Comparison of ENCODE assay signal across 1 cellular context in the genomic region with DNA sequence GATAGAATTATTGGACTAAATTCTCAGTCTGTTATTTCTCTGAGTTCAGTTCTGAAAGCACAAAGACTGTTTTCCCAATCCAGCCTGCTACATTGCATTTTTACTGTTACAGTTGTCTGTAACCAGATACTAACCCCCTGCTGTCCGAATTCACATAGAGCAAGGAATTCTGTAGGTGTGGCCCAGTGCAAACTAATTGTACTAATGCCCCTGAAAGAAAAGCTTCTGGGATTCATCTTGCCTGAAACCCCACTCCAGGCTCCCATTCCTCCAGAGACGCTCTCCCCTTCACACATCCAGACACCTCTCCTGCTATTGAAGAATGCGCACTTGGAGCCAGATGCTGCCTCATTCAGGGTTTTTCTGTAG.
TF ChIP-seq lines count a peak whose summit lies in the region.

No MANE protein-coding gene starts in this region.

TF ChIP-seq in HepG2, 621 proteins besides CTCF, POLR2A, EP300 and RAD21 (continued from another document):
- TF ChIP-seq ZNF790 (CRISPR knock-in tag; IDR thresholded peaks at IDR 0.05; ENCODE audit: borderline replicate concordance): no peak
- TF ChIP-seq ZMAT3 (CRISPR knock-in tag; conservative IDR thresholded peaks at IDR 0.05): no peak
- TF ChIP-seq, protein P1, sequence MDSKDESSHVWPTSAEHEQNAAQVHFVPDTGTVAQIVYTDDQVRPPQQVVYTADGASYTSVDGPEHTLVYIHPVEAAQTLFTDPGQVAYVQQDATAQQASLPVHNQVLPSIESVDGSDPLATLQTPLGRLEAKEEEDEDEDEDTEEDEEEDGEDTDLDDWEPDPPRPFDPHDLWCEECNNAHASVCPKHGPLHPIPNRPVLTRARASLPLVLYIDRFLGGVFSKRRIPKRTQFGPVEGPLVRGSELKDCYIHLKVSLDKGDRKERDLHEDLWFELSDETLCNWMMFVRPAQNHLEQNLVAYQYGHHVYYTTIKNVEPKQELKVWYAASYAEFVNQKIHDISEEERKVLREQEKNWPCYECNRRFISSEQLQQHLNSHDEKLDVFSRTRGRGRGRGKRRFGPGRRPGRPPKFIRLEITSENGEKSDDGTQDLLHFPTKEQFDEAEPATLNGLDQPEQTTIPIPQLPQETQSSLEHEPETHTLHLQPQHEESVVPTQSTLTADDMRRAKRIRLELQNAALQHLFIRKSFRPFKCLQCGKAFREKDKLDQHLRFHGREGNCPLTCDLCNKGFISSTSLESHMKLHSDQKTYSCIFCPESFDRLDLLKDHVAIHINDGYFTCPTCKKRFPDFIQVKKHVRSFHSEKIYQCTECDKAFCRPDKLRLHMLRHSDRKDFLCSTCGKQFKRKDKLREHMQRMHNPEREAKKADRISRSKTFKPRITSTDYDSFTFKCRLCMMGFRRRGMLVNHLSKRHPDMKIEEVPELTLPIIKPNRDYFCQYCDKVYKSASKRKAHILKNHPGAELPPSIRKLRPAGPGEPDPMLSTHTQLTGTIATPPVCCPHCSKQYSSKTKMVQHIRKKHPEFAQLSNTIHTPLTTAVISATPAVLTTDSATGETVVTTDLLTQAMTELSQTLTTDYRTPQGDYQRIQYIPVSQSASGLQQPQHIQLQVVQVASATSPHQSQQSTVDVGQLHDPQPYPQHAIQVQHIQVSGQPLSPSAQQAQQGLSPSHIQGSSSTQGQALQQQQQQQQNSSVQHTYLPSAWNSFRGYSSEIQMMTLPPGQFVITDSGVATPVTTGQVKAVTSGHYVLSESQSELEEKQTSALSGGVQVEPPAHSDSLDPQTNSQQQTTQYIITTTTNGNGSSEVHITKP (CRISPR knock-in tag; IDR thresholded peaks at IDR 0.05; ENCODE audit: low read depth): no peak
- TF ChIP-seq ZNF335 (CRISPR knock-in tag; IDR thresholded peaks at IDR 0.05): no peak
- no peak for TF ChIP-seq ASH2L (IDR thresholded peaks at IDR 0.05; ENCODE audit: insufficient read length, low read depth, low read length)
- no peak for TF ChIP-seq ARID2 (CRISPR knock-in tag; IDR thresholded peaks at IDR 0.05; ENCODE audit: borderline replicate concordance)
- TF ChIP-seq ZBTB8A (CRISPR knock-in tag; IDR thresholded peaks at IDR 0.05; ENCODE audit: borderline replicate concordance, low read depth): no peak
- no peak for TF ChIP-seq JARID2 (CRISPR knock-in tag; IDR thresholded peaks at IDR 0.05; ENCODE audit: insufficient replicate concordance)
- no peak for TF ChIP-seq ZMYM4 (CRISPR knock-in tag; IDR thresholded peaks at IDR 0.05)
- TF ChIP-seq ZFP37 (CRISPR knock-in tag; IDR thresholded peaks at IDR 0.05; ENCODE audit: borderline replicate concordance): no peak
- no peak for TF ChIP-seq ZNF672 (CRISPR knock-in tag; IDR thresholded peaks at IDR 0.05)
